4 cellular contexts compared by ENCODE assay signal in the genomic region with DNA sequence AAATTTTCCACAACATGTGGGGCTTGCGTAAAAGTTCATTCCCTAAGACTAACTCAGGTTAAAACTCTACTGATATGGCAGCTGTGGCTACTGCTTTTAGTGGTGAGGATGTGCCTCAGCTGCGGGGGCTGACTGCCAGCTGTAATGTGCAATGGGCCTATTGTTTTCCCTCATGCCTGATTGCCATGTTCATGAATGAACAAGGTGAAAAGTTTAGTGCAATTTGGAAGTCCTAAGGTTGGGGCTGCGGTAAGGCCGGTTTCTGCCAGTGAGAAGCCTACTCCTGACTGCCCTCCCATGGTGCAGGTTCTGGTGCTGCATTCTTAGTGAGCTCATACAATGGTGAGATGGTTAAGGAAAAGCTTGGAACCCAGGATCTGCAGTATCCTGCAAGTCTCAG. TPM values are rescaled to one million over a fixed set of nuclear protein-coding genes. Genes with fewer than 3 reads are reported as not detected.
"Had no signal": no experiment of that assay in that cellular context is flagged by ENCODE, and none has a peak within 500 bp of the region (broad histone marks: within the 10 kb centered on the region; RNA-seq: fewer than 3 reads in every experiment).

No MANE protein-coding gene starts in this region.

- H3K27ac Mint-ChIP-seq: GM23338, H9 had no signal

- H3K4me3 Mint-ChIP-seq: GM23338, H9 had no signal

- DNase-seq: H9, HCEC 1CT, IMR-90 had no signal

- H3K4me1 Mint-ChIP-seq: GM23338, H9 had no signal

- H3K4me3 ChIP-seq: GM23338 had no signal

- H2AFZ ChIP-seq: GM23338 had no signal

- H3K4me2 ChIP-seq: GM23338 had no signal

RNA-seq across cellular contexts. Expression of gene ALDH1L1, which starts 10.9 kb away (rescaled TPM):
- total RNA-seq: IMR-90 had no signal
- polyA plus RNA-seq: IMR-90 had no signal
